ENCODE assay signal across 9 cellular contexts in genomic region chr10:44966129-44966815, GRCh38. TPM values are rescaled to one million over a fixed set of nuclear protein-coding genes. Genes with fewer than 3 reads are reported as not detected.
A peak's percentile ranks its signal among the peaks of the same experiment; 100 is the strongest.
DNase-seq lines count a peak whose midpoint lies in the region; ATAC-seq and TF ChIP-seq lines count a peak whose summit lies in the region.
"Had no signal": no experiment of that assay in that cellular context is flagged by ENCODE, and none has a peak within 500 bp of the region (broad histone marks: within the 10 kb centered on the region; RNA-seq: fewer than 3 reads in every experiment).

No MANE protein-coding gene starts in this region.

- peak overlapping the region; percentile 49 for H3K4me2 ChIP-seq in OCI-LY7 (ENCODE audit: low read length)

- peak overlapping the region; percentile 83 to 98 (median 95) for H3K27ac Mint-ChIP-seq in CD14-positive monocyte

- no peaks in the 10 kb centered on the region for H3K9me3 ChIP-seq in OCI-LY7 (ENCODE audit: low read length)
- peaks cover 0 to 2% of the 10 kb centered on the region in 2 donors for H3K9me3 ChIP-seq in lung (ENCODE audit: control insufficient read depth in 2 of 2, insufficient read depth in 1 of 2, low read length in 1 of 2)
- H3K9me3 ChIP-seq in aorta (ENCODE audit: control insufficient read depth, low read length) = no peaks in the 10 kb centered on the region

- H2AFZ ChIP-seq in OCI-LY7 (ENCODE audit: low read length) = peak overlapping the region; percentile 88

- CTCF ChIA-PET in OCI-LY7 (lab: Charles Lee; ENCODE audit: unreplicated experiment) = no interaction called here

- 59 to 60% methylated on average over 8 of the region's 8 CpGs for WGBS in lung, 2 donors
- WGBS in aorta, 2 donors = 74 to 76% methylated on average over 8 of the region's 8 CpGs

- TF ChIP-seq CTCF in CD14-positive monocyte (IDR thresholded peaks at IDR 0.05) = no peak
- TF ChIP-seq CTCF in OCI-LY7 (conservative IDR thresholded peaks at IDR 0.05; ENCODE audit: low read length) = no peak
- no peak for TF ChIP-seq CTCF in lung (IDR thresholded peaks at IDR 0.05; ENCODE audit: control extremely low read depth, extremely low read depth)

- intact Hi-C loops in CD14-positive monocyte (cut with micrococcal nuclease) = loop anchor here in 1 of 2 donors (10.0 kb wide), 2 partner anchors 409 to 1059 kb away; partner anchors contain the start of gene ALOX5
- intact Hi-C loops in OCI-LY7 (cut with micrococcal nuclease; ENCODE audit: unreplicated experiment) = no loop called here
- intact Hi-C loops in aorta (cut with DNase I) = no loop called here

- peaks cover 65% of the 10 kb centered on the region for H3K4me1 ChIP-seq in OCI-LY7 (ENCODE audit: insufficient read depth, low read length, poor library complexity, severe bottlenecking)
- peaks cover 27 to 33% of the 10 kb centered on the region in 2 donors for H3K4me1 ChIP-seq in lung (ENCODE audit: control insufficient read depth in 2 of 2, insufficient read depth in 2 of 2, low read length in 2 of 2)
- H3K4me1 ChIP-seq in aorta (ENCODE audit: control insufficient read depth in 1 of 2, insufficient read depth in 2 of 2, low read length in 2 of 2) = no peaks in the 10 kb centered on the region

- DNase-seq in CD14-positive monocyte (ENCODE audit: low spot score) (peak; percentile 18), OCI-LY7 (ENCODE audit: low spot score) (no peak), lung (ENCODE audit: low spot score) (no peak), NCI-H82 (lab: John Stamatoyannopoulos, UW) (no peak), aorta (no peak), epidermal melanocyte (ENCODE audit: insufficient read length, low spot score) (no peak), middle frontal gyrus (ENCODE audit: extremely low spot score, low spot score) (no peak)
- DNase-seq: NCI-H1092 treated with DMSO at 0.1 percent for 48 hours had no signal

- peaks cover 46 to 68% of the 10 kb centered on the region in 2 donors for H3K36me3 Mint-ChIP-seq in CD14-positive monocyte

- peak overlapping the region; percentile 48 to 63 for H3K4me3 Mint-ChIP-seq in CD14-positive monocyte

- H4K20me1 ChIP-seq in OCI-LY7 (ENCODE audit: insufficient read depth, low read length) = no peaks in the 10 kb centered on the region

- no peaks in the 10 kb centered on the region for H3K36me3 ChIP-seq in OCI-LY7 (ENCODE audit: insufficient read depth, low read length)
- H3K36me3 ChIP-seq in lung (ENCODE audit: control insufficient read depth in 2 of 2, insufficient read depth in 2 of 2, low read length in 2 of 2) = peaks cover 0 to 14% of the 10 kb centered on the region in 2 donors
- no peaks in the 10 kb centered on the region for H3K36me3 ChIP-seq in aorta (ENCODE audit: control insufficient read depth in 1 of 2, insufficient read depth in 2 of 2, low read length in 1 of 2)

- peaks cover 97% of the 10 kb centered on the region for H3K4me1 Mint-ChIP-seq in CD14-positive monocyte

- H3K27me3 ChIP-seq in lung (ENCODE audit: control insufficient read depth, insufficient read depth) (no peaks in the 10 kb centered on the region), aorta (ENCODE audit: control insufficient read depth in 1 of 2, insufficient read depth in 2 of 2, low read length in 1 of 2) (no peaks in the 10 kb centered on the region)

- peak overlapping the region; percentile 24 for H3K4me3 ChIP-seq in OCI-LY7 (ENCODE audit: low read depth, low read length, poor library complexity, severe bottlenecking)
- H3K4me3 ChIP-seq in lung = no peak overlapping the region
- H3K4me3 ChIP-seq in aorta (ENCODE audit: low read length in 2 of 2) = no peak overlapping the region

- peaks cover 0 to 3% (median 0%) of the 10 kb centered on the region in 7 donors for H3K9me3 Mint-ChIP-seq in CD14-positive monocyte

- BruUV-seq in OCI-LY7 (replicated peaks; lab: Mats Ljungman, UMichigan) = no TSS peak

- H3K27ac ChIP-seq in OCI-LY7 (ENCODE audit: low read depth, low read length, poor library complexity, severe bottlenecking) (no peak overlapping the region), lung (ENCODE audit: low read depth in 1 of 2, low read length in 1 of 2) (peak overlapping the region; percentile 44 to 99), aorta (ENCODE audit: low read depth in 1 of 2, low read length in 2 of 2) (no peak overlapping the region)

- no peaks in the 10 kb centered on the region for H3K27me3 Mint-ChIP-seq in CD14-positive monocyte (ENCODE audit: low read depth in 3 of 3)

- no peaks in the 10 kb centered on the region for H3K79me2 ChIP-seq in OCI-LY7 (ENCODE audit: insufficient read depth, low read depth, low read length)

- POLR2A ChIA-PET in OCI-LY7 (lab: Charles Lee) = interaction anchor here (0.9 to 1.1 kb wide), 2 partner anchors 34 to 37 kb away, joined by 3 read pairs; no protein-coding TSS in a partner anchor

- no peaks in the 10 kb centered on the region for H3K9me2 ChIP-seq in OCI-LY7 (ENCODE audit: insufficient read depth, low read length)

- ATAC-seq in GM21447 (IDR thresholded peaks at IDR 0.05; ENCODE audit: unreplicated experiment) (peak; percentile 26), lung (ENCODE audit: insufficient read depth, low FRiP score) (no peak), aorta (ENCODE audit: low FRiP score) (no peak)

RNA-seq across cellular contexts. Expression of gene RASSF4, which starts 6.7 kb away (rescaled TPM):
- polyA plus RNA-seq in CD14-positive monocyte = 100 to 1,000 TPM; 117 to 120 TPM
- total RNA-seq in OCI-LY7 (2014; rRNA removed; shearing (Covaris generic)) = 1.9 and 2.6 TPM in 2 replicates
- total RNA-seq in OCI-LY7 (2022) = 2.7 and 5.3 TPM in 2 replicates
- 10 to 100 TPM; 38.8 to 44.3 TPM for total RNA-seq in lung
- 10 to 100 TPM; 19.5 to 55.4 TPM for polyA plus RNA-seq in lung
- total RNA-seq in aorta = 10 to 100 TPM; 26.7 to 82.1 TPM
- 10 to 100 TPM; 13.5 to 32.0 TPM for polyA plus RNA-seq in aorta

RNA-seq across cellular contexts. Expression of gene DEPP1, which starts 12.3 kb away (rescaled TPM):
- polyA plus RNA-seq in CD14-positive monocyte = not detected
- total RNA-seq in OCI-LY7 (2014; rRNA removed; shearing (Covaris generic)) = 0.08 and 0.09 TPM in 2 replicates
- not detected in 2 replicates for total RNA-seq in OCI-LY7 (2022)
- total RNA-seq in lung = 100 to 1,000 TPM in 1 of 2 donors, 10 to 100 TPM in 1; 37.0 to 149 TPM
- polyA plus RNA-seq in lung = 10 to 100 TPM; 48.3 to 91.9 TPM
- total RNA-seq in aorta = 100 to 1,000 TPM in 1 of 2 donors, 10 to 100 TPM in 1; 84.2 to 254 TPM
- 100 to 1,000 TPM in 1 of 2 donors, 10 to 100 TPM in 1; 55.2 to 492 TPM for polyA plus RNA-seq in aorta

RNA-seq across cellular contexts. Expression of gene ZNF22, which starts 34.5 kb away (rescaled TPM):
- polyA plus RNA-seq in CD14-positive monocyte = 10 to 100 TPM; 10.4 to 14.6 TPM
- total RNA-seq in OCI-LY7 (2014; rRNA removed; shearing (Covaris generic)) = 46.6 and 50.6 TPM in 2 replicates
- total RNA-seq in OCI-LY7 (2022) = 33.3 and 36.6 TPM in 2 replicates
- 10 to 100 TPM; 17.7 to 40.7 TPM for total RNA-seq in lung
- polyA plus RNA-seq in lung = 10 to 100 TPM; 16.8 to 18.6 TPM
- 10 to 100 TPM; 19.6 to 20.9 TPM for total RNA-seq in aorta
- polyA plus RNA-seq in aorta = 10 to 100 TPM; 12.4 to 20.3 TPM

RNA-seq across cellular contexts. Expression of gene TMEM72, which starts 55.1 kb away (rescaled TPM):
- not detected for polyA plus RNA-seq in CD14-positive monocyte
- not detected in 2 replicates for total RNA-seq in OCI-LY7 (2014; rRNA removed; shearing (Covaris generic))
- not detected in 2 replicates for total RNA-seq in OCI-LY7 (2022)
- under 1 TPM in 1 of 2 donors, not detected in 1; 0.11 TPM for total RNA-seq in lung
- polyA plus RNA-seq in lung = under 1 TPM; 0.02 to 0.04 TPM
- total RNA-seq in aorta = not detected
- polyA plus RNA-seq in aorta = not detected

Comparison
In these comparisons a context has a peak if more than half of its experiments do, and no peak if none do; other contexts are left out.
1. H3K27ac ChIP-seq: peak in lung (2 of 2); none in OCI-LY7 (single experiment) and aorta (0 of 2).
2. RNA of gene RASSF4, which starts 6.7 kb away (total RNA-seq): 26.7 to 82.1 TPM in aorta and 38.8 to 44.3 TPM in lung; 1.9 to 5.3 TPM in OCI-LY7; every median in the first group is over 4 times any median in the second.
3. RNA of gene DEPP1, which starts 12.3 kb away (total RNA-seq): 84.2 to 254 TPM in aorta and 37.0 to 149 TPM in lung; 0.08 to 0.09 TPM in OCI-LY7; every median in the first group is over 10 times any median in the second.